Comparison of ENCODE assay signal across 7 cellular contexts in the genomic region with DNA sequence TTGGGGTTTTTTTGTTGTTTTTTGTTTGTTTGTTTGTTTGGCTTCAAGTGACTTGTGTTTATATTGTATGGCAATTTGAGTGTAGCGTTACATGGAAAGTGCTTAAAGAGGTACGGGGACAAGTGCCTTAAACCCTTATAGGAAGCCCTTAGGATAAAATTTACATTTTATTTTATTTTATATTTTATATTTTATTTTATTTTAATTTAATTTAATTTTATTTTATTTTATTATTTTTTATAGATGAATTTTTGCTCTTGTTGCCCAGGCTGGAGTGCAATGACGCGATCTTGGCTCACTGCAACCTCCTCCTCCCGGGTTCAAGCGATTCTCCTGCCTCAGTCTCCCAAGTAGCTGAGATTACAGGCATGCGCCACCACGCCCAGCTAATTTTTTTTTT. TPM values are rescaled to one million over a fixed set of nuclear protein-coding genes. Genes with fewer than 3 reads are reported as not detected.
"Had no signal": no experiment of that assay in that cellular context is flagged by ENCODE, and none has a peak within 500 bp of the region (broad histone marks: within the 10 kb centered on the region; RNA-seq: fewer than 3 reads in every experiment).

No MANE protein-coding gene starts in this region.

RNA-seq across cellular contexts. Expression of a gene that starts 21.0 kb away (rescaled TPM):
- total RNA-seq: NCI-H460, OCI-LY7, Peyer's patch, Right ventricle myocardium superior, RPMI7951, SJSA1, SK-MEL-5 had no signal
